1 cellular context compared by ENCODE assay signal in the genomic region with DNA sequence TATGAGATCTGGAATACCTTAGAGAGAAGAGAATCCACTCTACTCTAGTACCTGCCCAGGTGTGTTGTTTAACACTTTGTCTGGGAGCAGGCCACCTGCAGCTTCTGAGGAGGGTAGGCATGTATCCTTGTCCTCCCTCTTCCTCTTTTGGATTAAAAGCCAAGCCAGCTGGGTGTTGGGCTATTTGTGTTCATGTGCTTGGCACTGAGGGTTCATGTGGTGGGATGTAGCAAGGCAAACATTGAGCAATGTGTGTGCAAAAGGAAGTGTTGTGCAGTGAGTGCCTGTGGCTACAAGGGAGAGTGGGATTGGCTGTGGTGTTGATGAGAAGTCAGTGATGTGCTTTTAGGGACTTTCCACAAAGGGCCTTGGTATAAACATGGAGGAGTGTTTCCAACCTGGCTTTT.
TF ChIP-seq lines count a peak whose summit lies in the region.

No MANE protein-coding gene starts in this region.

TF ChIP-seq in HepG2, 621 proteins besides CTCF, POLR2A, EP300 and RAD21 (continued from another document and continues in another):
- TF ChIP-seq, protein P1, sequence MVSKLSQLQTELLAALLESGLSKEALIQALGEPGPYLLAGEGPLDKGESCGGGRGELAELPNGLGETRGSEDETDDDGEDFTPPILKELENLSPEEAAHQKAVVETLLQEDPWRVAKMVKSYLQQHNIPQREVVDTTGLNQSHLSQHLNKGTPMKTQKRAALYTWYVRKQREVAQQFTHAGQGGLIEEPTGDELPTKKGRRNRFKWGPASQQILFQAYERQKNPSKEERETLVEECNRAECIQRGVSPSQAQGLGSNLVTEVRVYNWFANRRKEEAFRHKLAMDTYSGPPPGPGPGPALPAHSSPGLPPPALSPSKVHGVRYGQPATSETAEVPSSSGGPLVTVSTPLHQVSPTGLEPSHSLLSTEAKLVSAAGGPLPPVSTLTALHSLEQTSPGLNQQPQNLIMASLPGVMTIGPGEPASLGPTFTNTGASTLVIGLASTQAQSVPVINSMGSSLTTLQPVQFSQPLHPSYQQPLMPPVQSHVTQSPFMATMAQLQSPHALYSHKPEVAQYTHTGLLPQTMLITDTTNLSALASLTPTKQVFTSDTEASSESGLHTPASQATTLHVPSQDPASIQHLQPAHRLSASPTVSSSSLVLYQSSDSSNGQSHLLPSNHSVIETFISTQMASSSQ (IDR thresholded peaks at IDR 0.05; ENCODE audit: low read depth), result 0 out of 2 replicates have a peak, but pooled peaks have one; percentile 18
- TF ChIP-seq, protein P1 (CRISPR knock-in tag; IDR thresholded peaks at IDR 0.05; ENCODE audit: borderline replicate concordance), result no peak
- TF ChIP-seq ATAD3A (CRISPR knock-in tag; IDR thresholded peaks at IDR 0.05) (no peak), ZFX (CRISPR knock-in tag; IDR thresholded peaks at IDR 0.05; ENCODE audit: low read depth) (peak; percentile 53; the same call in 1 of the 2 replicates), ZNF788 (CRISPR knock-in tag; IDR thresholded peaks at IDR 0.05; ENCODE audit: borderline replicate concordance) (peak; percentile 83; the same call in 1 of the 2 replicates), ZC3H4 (CRISPR knock-in tag; IDR thresholded peaks at IDR 0.05; ENCODE audit: borderline replicate concordance) (no peak; the same call in 1 of the 2 replicates), MEIS2 (CRISPR knock-in tag; IDR thresholded peaks at IDR 0.05) (no peak), HOXA5 (CRISPR knock-in tag; IDR thresholded peaks at IDR 0.05) (peak; percentile 70; the same call in 1 of the 2 replicates), SP4 (CRISPR knock-in tag; IDR thresholded peaks at IDR 0.05) (no peak), KMT2B (CRISPR knock-in tag; IDR thresholded peaks at IDR 0.05) (0 out of 2 replicates have a peak, but pooled peaks have one; percentile 43), SPEN (CRISPR knock-in tag; IDR thresholded peaks at IDR 0.05; ENCODE audit: low read depth) (0 out of 2 replicates have a peak, but pooled peaks have one; percentile 44), ZNF331 (CRISPR knock-in tag; IDR thresholded peaks at IDR 0.05) (peak; percentile 97), KDM6A (CRISPR knock-in tag; IDR thresholded peaks at IDR 0.05; ENCODE audit: low read depth) (peak; percentile 53; the same call in 1 of the 2 replicates), PHB2 (IDR thresholded peaks at IDR 0.05; ENCODE audit: partially characterized antibody) (no peak), FOXC1 (CRISPR knock-in tag; IDR thresholded peaks at IDR 0.05; ENCODE audit: borderline replicate concordance) (no peak), ZNF142 (CRISPR knock-in tag; IDR thresholded peaks at IDR 0.05) (no peak), CHD4 (IDR thresholded peaks at IDR 0.05; ENCODE audit: borderline replicate concordance, low read length) (no peak), THYN1 (CRISPR knock-in tag; IDR thresholded peaks at IDR 0.05; ENCODE audit: borderline replicate concordance, low read depth) (peak; percentile 85; the same call in 1 of the 2 replicates), IKZF1 (IDR thresholded peaks at IDR 0.05) (no peak), THAP11 (CRISPR knock-in tag; IDR thresholded peaks at IDR 0.05) (peak; percentile 88), ZBTB38 (CRISPR knock-in tag; IDR thresholded peaks at IDR 0.05) (no peak; the same call in 1 of the 2 replicates), SMAD3 (CRISPR knock-in tag; IDR thresholded peaks at IDR 0.05) (peak; percentile 99), MLX (CRISPR knock-in tag; IDR thresholded peaks at IDR 0.05) (peak; percentile 99)
- TF ChIP-seq, protein P2, sequence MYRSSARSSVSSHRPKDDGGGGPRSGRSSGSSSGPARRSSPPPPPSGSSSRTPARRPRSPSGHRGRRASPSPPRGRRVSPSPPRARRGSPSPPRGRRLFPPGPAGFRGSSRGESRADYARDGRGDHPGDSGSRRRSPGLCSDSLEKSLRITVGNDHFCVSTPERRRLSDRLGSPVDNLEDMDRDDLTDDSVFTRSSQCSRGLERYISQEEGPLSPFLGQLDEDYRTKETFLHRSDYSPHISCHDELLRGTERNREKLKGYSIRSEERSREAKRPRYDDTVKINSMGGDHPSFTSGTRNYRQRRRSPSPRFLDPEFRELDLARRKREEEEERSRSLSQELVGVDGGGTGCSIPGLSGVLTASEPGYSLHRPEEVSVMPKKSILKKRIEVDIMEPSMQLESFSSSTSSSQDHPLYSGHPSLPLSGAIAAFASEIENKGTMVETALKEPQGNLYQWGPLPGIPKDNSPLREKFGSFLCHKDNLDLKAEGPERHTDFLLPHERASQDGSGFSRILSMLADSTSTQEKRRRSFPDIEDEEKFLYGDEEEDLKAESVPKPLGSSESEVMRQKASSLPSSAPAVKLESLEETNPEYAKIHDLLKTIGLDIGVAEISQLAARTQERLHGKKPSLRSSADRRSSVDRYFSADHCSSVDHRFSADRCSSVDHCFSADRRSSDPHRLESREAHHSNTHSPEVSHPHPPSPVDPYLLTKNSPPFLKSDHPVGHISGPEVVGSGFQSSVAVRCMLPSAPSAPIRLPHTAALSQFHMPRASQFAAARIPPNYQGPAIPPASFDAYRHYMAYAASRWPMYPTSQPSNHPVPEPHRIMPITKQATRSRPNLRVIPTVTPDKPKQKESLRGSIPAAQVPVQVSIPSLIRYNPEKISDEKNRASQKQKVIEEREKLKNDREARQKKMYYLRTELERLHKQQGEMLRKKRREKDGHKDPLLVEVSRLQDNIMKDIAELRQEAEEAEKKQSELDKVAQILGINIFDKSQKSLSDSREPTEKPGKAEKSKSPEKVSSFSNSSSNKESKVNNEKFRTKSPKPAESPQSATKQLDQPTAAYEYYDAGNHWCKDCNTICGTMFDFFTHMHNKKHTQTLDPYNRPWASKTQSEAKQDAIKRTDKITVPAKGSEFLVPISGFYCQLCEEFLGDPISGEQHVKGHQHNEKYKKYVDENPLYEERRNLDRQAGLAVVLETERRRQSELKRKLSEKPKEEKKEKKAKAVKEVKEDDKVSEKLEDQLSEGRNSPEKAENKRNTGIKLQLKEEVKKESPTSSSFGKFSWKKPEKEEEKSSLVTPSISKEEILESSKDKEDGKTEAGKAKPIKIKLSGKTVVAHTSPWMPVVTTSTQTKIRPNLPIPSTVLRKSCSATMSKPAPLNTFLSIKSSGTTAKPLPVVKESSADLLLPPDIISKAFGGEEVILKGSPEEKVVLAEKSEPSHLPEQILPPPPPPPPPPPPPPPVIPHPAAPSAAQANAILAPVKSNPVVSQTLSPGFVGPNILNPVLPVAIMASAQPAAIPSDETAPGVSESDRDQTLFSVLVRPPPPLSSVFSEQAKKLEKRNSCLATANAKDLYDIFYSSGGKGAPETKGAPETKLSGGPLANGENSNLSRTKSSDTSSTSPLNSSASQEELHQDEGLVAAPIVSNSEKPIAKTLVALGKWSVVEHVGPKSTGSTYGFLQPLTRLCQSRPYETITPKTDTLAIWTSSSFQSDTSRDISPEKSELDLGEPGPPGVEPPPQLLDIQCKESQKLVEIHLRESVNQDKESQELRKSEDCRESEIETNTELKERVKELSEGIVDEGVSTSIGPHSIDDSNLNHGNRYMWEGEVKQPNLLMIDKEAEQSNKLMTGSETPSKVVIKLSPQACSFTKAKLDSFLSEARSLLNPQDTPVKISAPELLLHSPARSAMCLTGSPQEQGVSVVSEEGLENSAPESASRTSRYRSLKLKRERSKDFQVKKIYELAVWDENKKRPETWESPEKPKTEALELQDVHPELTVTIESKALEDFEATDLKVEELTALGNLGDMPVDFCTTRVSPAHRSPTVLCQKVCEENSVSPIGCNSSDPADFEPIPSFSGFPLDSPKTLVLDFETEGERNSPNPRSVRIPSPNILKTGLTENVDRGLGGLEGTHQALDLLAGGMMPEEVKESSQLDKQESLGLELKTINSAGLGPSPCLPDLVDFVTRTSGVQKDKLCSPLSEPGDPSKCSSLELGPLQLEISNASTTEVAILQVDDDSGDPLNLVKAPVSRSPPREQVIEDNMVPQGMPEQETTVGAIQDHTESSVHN (CRISPR knock-in tag; IDR thresholded peaks at IDR 0.05), result peak; percentile 85; the same call in 1 of the 2 replicates
- TF ChIP-seq, protein P3, sequence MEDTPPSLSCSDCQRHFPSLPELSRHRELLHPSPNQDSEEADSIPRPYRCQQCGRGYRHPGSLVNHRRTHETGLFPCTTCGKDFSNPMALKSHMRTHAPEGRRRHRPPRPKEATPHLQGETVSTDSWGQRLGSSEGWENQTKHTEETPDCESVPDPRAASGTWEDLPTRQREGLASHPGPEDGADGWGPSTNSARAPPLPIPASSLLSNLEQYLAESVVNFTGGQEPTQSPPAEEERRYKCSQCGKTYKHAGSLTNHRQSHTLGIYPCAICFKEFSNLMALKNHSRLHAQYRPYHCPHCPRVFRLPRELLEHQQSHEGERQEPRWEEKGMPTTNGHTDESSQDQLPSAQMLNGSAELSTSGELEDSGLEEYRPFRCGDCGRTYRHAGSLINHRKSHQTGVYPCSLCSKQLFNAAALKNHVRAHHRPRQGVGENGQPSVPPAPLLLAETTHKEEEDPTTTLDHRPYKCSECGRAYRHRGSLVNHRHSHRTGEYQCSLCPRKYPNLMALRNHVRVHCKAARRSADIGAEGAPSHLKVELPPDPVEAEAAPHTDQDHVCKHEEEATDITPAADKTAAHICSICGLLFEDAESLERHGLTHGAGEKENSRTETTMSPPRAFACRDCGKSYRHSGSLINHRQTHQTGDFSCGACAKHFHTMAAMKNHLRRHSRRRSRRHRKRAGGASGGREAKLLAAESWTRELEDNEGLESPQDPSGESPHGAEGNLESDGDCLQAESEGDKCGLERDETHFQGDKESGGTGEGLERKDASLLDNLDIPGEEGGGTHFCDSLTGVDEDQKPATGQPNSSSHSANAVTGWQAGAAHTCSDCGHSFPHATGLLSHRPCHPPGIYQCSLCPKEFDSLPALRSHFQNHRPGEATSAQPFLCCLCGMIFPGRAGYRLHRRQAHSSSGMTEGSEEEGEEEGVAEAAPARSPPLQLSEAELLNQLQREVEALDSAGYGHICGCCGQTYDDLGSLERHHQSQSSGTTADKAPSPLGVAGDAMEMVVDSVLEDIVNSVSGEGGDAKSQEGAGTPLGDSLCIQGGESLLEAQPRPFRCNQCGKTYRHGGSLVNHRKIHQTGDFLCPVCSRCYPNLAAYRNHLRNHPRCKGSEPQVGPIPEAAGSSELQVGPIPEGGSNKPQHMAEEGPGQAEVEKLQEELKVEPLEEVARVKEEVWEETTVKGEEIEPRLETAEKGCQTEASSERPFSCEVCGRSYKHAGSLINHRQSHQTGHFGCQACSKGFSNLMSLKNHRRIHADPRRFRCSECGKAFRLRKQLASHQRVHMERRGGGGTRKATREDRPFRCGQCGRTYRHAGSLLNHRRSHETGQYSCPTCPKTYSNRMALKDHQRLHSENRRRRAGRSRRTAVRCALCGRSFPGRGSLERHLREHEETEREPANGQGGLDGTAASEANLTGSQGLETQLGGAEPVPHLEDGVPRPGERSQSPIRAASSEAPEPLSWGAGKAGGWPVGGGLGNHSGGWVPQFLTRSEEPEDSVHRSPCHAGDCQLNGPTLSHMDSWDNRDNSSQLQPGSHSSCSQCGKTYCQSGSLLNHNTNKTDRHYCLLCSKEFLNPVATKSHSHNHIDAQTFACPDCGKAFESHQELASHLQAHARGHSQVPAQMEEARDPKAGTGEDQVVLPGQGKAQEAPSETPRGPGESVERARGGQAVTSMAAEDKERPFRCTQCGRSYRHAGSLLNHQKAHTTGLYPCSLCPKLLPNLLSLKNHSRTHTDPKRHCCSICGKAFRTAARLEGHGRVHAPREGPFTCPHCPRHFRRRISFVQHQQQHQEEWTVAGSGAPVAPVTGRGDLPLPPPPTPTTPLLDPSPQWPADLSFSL (CRISPR knock-in tag; IDR thresholded peaks at IDR 0.05), result peak; percentile 90
